23 cellular contexts compared by ENCODE assay signal in the genomic region with DNA sequence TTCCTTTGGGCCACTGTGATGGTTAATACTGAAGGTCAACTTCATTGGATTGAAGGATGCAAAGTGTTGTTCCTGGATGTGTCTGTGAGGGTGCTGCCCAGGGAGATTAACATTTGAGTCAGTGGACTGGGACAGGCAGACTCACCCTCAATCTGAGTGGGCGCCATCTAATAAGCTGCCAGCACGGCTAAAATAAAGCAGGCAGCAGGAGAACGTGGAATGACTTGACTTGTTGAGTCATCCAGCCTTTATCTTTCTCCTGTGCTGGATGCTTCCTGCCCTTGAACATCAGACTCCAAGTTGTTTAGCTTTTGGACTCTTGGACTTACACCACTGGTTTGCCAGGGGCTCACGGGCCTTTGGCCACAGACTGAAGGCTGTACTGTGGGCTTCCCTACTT.
"Had no signal": no experiment of that assay in that cellular context is flagged by ENCODE, and none has a peak within 500 bp of the region (broad histone marks: within the 10 kb centered on the region; RNA-seq: fewer than 3 reads in every experiment).

No MANE protein-coding gene starts in this region.

- H3K4me2 ChIP-seq: hepatocyte had no signal

- H3K36me3 Mint-ChIP-seq: mesothelial cell of epicardium; naive B cell; natural killer cell treated with Interleukin-12 subunit alpha and Interleukin-12 subunit beta and Interleukin-15 and Interleukin-18, amount 100 ng/mL, for 72 hours; stimulated activated naive B cell treated with anti-CD40 and anti-IgM and Interleukin-4, amounts not matched to agents 10 μg/mL and 1 μg/mL and 100 μg/mL, for 72 hours had no signal

- H3K27me3 Mint-ChIP-seq: naive B cell; natural killer cell treated with Interleukin-12 subunit alpha and Interleukin-12 subunit beta and Interleukin-15 and Interleukin-18, amount 100 ng/mL, for 72 hours; stimulated activated naive B cell treated with anti-CD40 and anti-IgM and Interleukin-4, amounts not matched to agents 10 μg/mL and 1 μg/mL and 100 μg/mL, for 72 hours had no signal

- H3K9me3 Mint-ChIP-seq: mesothelial cell of epicardium had no signal

- H3K4me3 ChIP-seq: hepatocyte, left ventricle myocardium inferior, lung, ovary, right atrium auricular region, right lobe of liver, stomach, testis, thyroid gland, transverse colon, upper lobe of right lung had no signal

- H3K27me3 ChIP-seq: hepatocyte, ovary, right atrium auricular region, right lobe of liver, stomach, testis, thyroid gland, transverse colon, upper lobe of right lung had no signal

- H3K79me2 ChIP-seq: hepatocyte had no signal

- H3K4me3 Mint-ChIP-seq: mesothelial cell of epicardium; naive B cell; natural killer cell treated with Interleukin-12 subunit alpha and Interleukin-12 subunit beta and Interleukin-15 and Interleukin-18, amount 100 ng/mL, for 72 hours; stimulated activated naive B cell treated with anti-CD40 and anti-IgM and Interleukin-4, amounts not matched to agents 10 μg/mL and 1 μg/mL and 100 μg/mL, for 72 hours had no signal

- H3K4me1 Mint-ChIP-seq: naive B cell; stimulated activated naive B cell treated with anti-CD40 and anti-IgM and Interleukin-4, amounts not matched to agents 10 μg/mL and 1 μg/mL and 100 μg/mL, for 72 hours had no signal

- H2AFZ ChIP-seq: hepatocyte had no signal

- H3K4me1 ChIP-seq: left ventricle myocardium inferior, right atrium auricular region, right lobe of liver, stomach, testis, thyroid gland, transverse colon, upper lobe of right lung had no signal

- ATAC-seq: natural killer cell treated with Interleukin-12 subunit alpha and Interleukin-12 subunit beta and Interleukin-15 and Interleukin-18, amount 100 ng/mL, for 72 hours; right lobe of liver; stimulated activated naive B cell treated with anti-CD40 and anti-IgM and Interleukin-4, amounts not matched to agents 10 μg/mL and 1 μg/mL and 100 μg/mL, for 72 hours; stimulated activated naive CD8-positive, alpha-beta T cell treated with anti-CD3 and anti-CD28 coated beads, Interleukin-15, Interleukin-2, amounts not matched to agents 100 U/mL and 50 U/mL, for 24 hours; upper lobe of right lung had no signal

- H3K36me3 ChIP-seq: left ventricle myocardium inferior, ovary, right atrium auricular region, right lobe of liver, stomach, thyroid gland, transverse colon, upper lobe of right lung had no signal

- H3K9me3 ChIP-seq: left ventricle myocardium inferior, ovary, right atrium auricular region, right lobe of liver, stomach, testis, thyroid gland, transverse colon, upper lobe of right lung had no signal

- H3K27ac ChIP-seq: hepatocyte, left ventricle myocardium inferior, ovary, right atrium auricular region, right lobe of liver, stomach, testis, thyroid gland, transverse colon, upper lobe of right lung had no signal

- H3K27ac Mint-ChIP-seq: mesothelial cell of epicardium; naive B cell; natural killer cell treated with Interleukin-12 subunit alpha and Interleukin-12 subunit beta and Interleukin-15 and Interleukin-18, amount 100 ng/mL, for 72 hours; progenitor cell of endocrine pancreas; stimulated activated naive B cell treated with anti-CD40 and anti-IgM and Interleukin-4, amounts not matched to agents 10 μg/mL and 1 μg/mL and 100 μg/mL, for 72 hours had no signal

- DNase-seq: islet precursor cell; left ventricle myocardium inferior; mesendoderm; naive B cell; ovary; right lobe of liver; stimulated activated CD4-positive, alpha-beta T cell treated with anti-CD3 and anti-CD28 coated beads, Interleukin-12 subunit alpha, Interleukin-12 subunit beta, amount 100 ng/mL, for 4 hours; stimulated activated CD4-positive, alpha-beta T cell treated with anti-CD3 and anti-CD28 coated beads, Interleukin-15, amount 100 ng/mL, for 24 hours; stimulated activated CD4-positive, alpha-beta T cell treated with anti-CD3 and anti-CD28 coated beads, Interleukin-2, amount 100 ng/mL, for 24 hours; stimulated activated CD4-positive, alpha-beta T cell treated with anti-CD3 and anti-CD28 coated beads, Interleukin-4, amount 100 ng/mL, for 1 hour; stimulated activated naive B cell treated with anti-CD40 and anti-IgM and Interleukin-4, amounts not matched to agents 10 μg/mL and 1 μg/mL and 100 μg/mL, for 72 hours; stimulated activated naive CD8-positive, alpha-beta T cell treated with anti-CD3 and anti-CD28 coated beads, Interleukin-15, Interleukin-2, amounts not matched to agents 100 U/mL and 50 U/mL, for 24 hours; stomach; testis; thyroid gland; transverse colon; upper lobe of right lung had no signal
